1 cellular context compared by ENCODE assay signal in the genomic region with DNA sequence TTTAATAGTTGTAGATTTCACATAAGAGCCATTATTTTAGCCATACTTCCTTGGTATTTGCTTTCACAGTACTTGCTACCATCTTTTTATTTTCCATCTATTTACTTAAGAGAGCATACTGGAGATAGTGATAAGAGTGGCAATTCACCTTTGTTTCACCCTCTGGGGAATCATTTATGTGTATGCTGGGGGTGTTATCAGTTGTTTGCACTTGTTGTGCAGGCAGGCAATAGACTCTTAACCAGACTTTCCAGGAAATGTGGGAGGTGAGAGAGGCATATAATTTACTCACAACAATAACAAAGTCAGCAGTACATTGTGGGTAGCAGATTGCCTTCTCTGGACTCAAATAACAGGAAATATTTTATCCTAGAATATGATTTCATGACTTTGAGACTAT.
A peak's percentile ranks its signal among the peaks of the same experiment; 100 is the strongest.
TF ChIP-seq lines count a peak whose summit lies in the region.

No MANE protein-coding gene starts in this region.

TF ChIP-seq in K562, 482 proteins besides CTCF, POLR2A, EP300 and RAD21 (continued from another document):
- TF ChIP-seq, protein P1, sequence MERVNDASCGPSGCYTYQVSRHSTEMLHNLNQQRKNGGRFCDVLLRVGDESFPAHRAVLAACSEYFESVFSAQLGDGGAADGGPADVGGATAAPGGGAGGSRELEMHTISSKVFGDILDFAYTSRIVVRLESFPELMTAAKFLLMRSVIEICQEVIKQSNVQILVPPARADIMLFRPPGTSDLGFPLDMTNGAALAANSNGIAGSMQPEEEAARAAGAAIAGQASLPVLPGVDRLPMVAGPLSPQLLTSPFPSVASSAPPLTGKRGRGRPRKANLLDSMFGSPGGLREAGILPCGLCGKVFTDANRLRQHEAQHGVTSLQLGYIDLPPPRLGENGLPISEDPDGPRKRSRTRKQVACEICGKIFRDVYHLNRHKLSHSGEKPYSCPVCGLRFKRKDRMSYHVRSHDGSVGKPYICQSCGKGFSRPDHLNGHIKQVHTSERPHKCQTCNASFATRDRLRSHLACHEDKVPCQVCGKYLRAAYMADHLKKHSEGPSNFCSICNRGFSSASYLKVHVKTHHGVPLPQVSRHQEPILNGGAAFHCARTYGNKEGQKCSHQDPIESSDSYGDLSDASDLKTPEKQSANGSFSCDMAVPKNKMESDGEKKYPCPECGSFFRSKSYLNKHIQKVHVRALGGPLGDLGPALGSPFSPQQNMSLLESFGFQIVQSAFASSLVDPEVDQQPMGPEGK (CRISPR knock-in tag; IDR thresholded peaks at IDR 0.05; ENCODE audit: borderline replicate concordance), result no peak
- TF ChIP-seq STAT5A (IDR thresholded peaks at IDR 0.05; ENCODE audit: borderline replicate concordance, low read length) (peak; percentile 75), TEAD4 (IDR thresholded peaks at IDR 0.05; ENCODE audit: low read length) (0 out of 2 replicates have a peak, but pooled peaks have one; percentile 14), TEAD4 (CRISPR knock-in tag; IDR thresholded peaks at IDR 0.05; ENCODE audit: borderline replicate concordance) (no peak), HNRNPK (IDR thresholded peaks at IDR 0.05; ENCODE audit: low read depth, low read length, poor library complexity, severe bottlenecking) (no peak), ARID1B (IDR thresholded peaks at IDR 0.05) (peak; percentile 74), MTA2 (IDR thresholded peaks at IDR 0.05; ENCODE audit: low read depth) (peak; percentile 44; the same call in 1 of the 2 replicates), CHD4 (IDR thresholded peaks at IDR 0.05; ENCODE audit: insufficient read depth, insufficient replicate concordance, low read depth, low read length, poor library complexity, severe bottlenecking) (no peak), KDM1A (IDR thresholded peaks at IDR 0.05) (peak; percentile 38 to 42; a peak in 3 of 4 replicates)
- TF ChIP-seq, protein P2, sequence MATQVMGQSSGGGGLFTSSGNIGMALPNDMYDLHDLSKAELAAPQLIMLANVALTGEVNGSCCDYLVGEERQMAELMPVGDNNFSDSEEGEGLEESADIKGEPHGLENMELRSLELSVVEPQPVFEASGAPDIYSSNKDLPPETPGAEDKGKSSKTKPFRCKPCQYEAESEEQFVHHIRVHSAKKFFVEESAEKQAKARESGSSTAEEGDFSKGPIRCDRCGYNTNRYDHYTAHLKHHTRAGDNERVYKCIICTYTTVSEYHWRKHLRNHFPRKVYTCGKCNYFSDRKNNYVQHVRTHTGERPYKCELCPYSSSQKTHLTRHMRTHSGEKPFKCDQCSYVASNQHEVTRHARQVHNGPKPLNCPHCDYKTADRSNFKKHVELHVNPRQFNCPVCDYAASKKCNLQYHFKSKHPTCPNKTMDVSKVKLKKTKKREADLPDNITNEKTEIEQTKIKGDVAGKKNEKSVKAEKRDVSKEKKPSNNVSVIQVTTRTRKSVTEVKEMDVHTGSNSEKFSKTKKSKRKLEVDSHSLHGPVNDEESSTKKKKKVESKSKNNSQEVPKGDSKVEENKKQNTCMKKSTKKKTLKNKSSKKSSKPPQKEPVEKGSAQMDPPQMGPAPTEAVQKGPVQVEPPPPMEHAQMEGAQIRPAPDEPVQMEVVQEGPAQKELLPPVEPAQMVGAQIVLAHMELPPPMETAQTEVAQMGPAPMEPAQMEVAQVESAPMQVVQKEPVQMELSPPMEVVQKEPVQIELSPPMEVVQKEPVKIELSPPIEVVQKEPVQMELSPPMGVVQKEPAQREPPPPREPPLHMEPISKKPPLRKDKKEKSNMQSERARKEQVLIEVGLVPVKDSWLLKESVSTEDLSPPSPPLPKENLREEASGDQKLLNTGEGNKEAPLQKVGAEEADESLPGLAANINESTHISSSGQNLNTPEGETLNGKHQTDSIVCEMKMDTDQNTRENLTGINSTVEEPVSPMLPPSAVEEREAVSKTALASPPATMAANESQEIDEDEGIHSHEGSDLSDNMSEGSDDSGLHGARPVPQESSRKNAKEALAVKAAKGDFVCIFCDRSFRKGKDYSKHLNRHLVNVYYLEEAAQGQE (CRISPR knock-in tag; IDR thresholded peaks at IDR 0.05; ENCODE audit: low read depth), result no peak
